ENCODE assay signal across 8 cellular contexts in the genomic region with DNA sequence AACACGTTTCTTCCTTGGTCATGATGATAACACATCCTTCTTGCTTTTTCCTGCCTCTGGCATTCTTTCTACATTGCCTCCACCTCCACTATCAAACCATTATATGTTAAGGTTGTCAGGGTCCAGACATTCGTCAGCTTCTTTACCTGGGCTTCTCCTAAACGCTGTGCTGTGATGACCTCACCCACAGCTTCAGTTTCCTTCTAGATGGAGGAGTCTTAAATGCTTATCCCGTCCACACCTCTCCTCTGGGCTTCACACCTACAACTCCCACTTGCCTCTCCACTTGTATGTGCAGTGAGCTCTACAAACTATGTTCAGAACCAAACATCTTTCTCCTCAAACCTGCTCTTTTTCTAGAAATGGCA. TPM values are rescaled to one million over a fixed set of nuclear protein-coding genes. Genes with fewer than 3 reads are reported as not detected.
DNase-seq lines count a peak whose midpoint lies in the region; ATAC-seq and TF ChIP-seq lines count a peak whose summit lies in the region.

No MANE protein-coding gene starts in this region.

- intact Hi-C loops in CD4-positive, alpha-beta memory T cell (cut with micrococcal nuclease): loop anchor here (10.0 kb wide), 4 partner anchors 370 to 1350 kb away; partner anchors contain the start of genes ASNSD1, MFSD6, NAB1 and ORMDL1
- intact Hi-C loops in breast epithelium (cut with DNase I; ENCODE audit: low total_unique reads): no loop called here

- POLR2A ChIA-PET in CD4-positive, alpha-beta memory T cell (lab: Charles Lee; ENCODE audit: partially characterized antibody): interaction anchor here (0.6 to 6.7 kb wide), 21 partner anchors 10 to 682 kb away, joined by 3 to 155 read pairs (median 4); partner anchors contain the start of genes GLS, NABP1 and STAT4
- POLR2A ChIA-PET in naive thymus-derived CD8-positive, alpha-beta T cell (lab: Charles Lee): interaction anchor here (0.6 to 1.8 kb wide), 12 partner anchors 8 to 763 kb away, joined by 3 to 21 read pairs (median 4); no protein-coding TSS in a partner anchor

- CTCF ChIA-PET in CD4-positive, alpha-beta memory T cell (lab: Charles Lee; ENCODE audit: partially characterized antibody): interaction anchor here (0.8 to 4.2 kb wide), 9 partner anchors 9 to 141 kb away, joined by 3 to 28 read pairs (median 3); partner anchors contain the start of gene GLS

- H3K9me3 ChIP-seq in CD4-positive, alpha-beta memory T cell (ENCODE audit: control insufficient read depth in 1 of 2, low read length in 2 of 2): no peaks in the 10 kb centered on the region
- H3K9me3 ChIP-seq in breast epithelium: no peaks in the 10 kb centered on the region

- H3K27ac ChIP-seq in CD4-positive, alpha-beta memory T cell (ENCODE audit: low read depth, low read length): peak overlapping the region; percentile 89
- peak overlapping the region; percentile 90 to 95 for H3K27ac ChIP-seq in breast epithelium

- no peaks in the 10 kb centered on the region for H3K27me3 ChIP-seq in CD4-positive, alpha-beta memory T cell (ENCODE audit: insufficient read depth, low read length)
- no peaks in the 10 kb centered on the region for H3K27me3 ChIP-seq in breast epithelium

- peak; percentile 0 for ATAC-seq in HG02840 (IDR thresholded peaks at IDR 0.05; ENCODE audit: low FRiP score, unreplicated experiment)
- peak; percentile 9 to 11 for ATAC-seq in naive thymus-derived CD8-positive, alpha-beta T cell

- H3K4me3 ChIP-seq in CD4-positive, alpha-beta memory T cell (ENCODE audit: low read length in 2 of 2): peak overlapping the region; percentile 7 to 95
- peak overlapping the region; percentile 87 to 94 (median 90) for H3K4me3 ChIP-seq in breast epithelium

- H3K36me3 ChIP-seq in CD4-positive, alpha-beta memory T cell (ENCODE audit: insufficient read depth, low read length): peaks cover 18% of the 10 kb centered on the region
- no peaks in the 10 kb centered on the region for H3K36me3 ChIP-seq in breast epithelium

- peak in 1 of 5 donors; percentile 70 for DNase-seq in CD4-positive, alpha-beta memory T cell
- DNase-seq in breast epithelium (ENCODE audit: low spot score in 2 of 2): no peak
- DNase-seq in naive thymus-derived CD8-positive, alpha-beta T cell: no peak
- no peak for DNase-seq in NCI-H345 treated with DMSO at 0.1 percent for 48 hours (lab: John Stamatoyannopoulos, UW; ENCODE audit: unreplicated experiment)
- DNase-seq in stimulated activated CD4-positive, alpha-beta T cell treated with anti-CD3 and anti-CD28 coated beads, Interleukin-4, amount 100 ng/mL, for 24 hours: no peak
- no peak for DNase-seq in iPS-NIHi7 (ENCODE audit: extremely low spot score)
- DNase-seq in SKM-1 treated with dmso at 0.1 percent for 144 hours (lab: John Stamatoyannopoulos, UW; ENCODE audit: unreplicated experiment): no peak

- H3K9me3 Mint-ChIP-seq in CD4-positive, alpha-beta memory T cell: peaks cover 0 to 4% (median 0%) of the 10 kb centered on the region in 8 donors
- H3K9me3 Mint-ChIP-seq in naive thymus-derived CD8-positive, alpha-beta T cell: peaks cover 0 to 12% (median 0%) of the 10 kb centered on the region in 9 donors

- peaks cover 31 to 48% (median 33%) of the 10 kb centered on the region in 4 donors for H3K4me1 Mint-ChIP-seq in CD4-positive, alpha-beta memory T cell
- peaks cover 16 to 47% (median 30%) of the 10 kb centered on the region in 4 donors for H3K4me1 Mint-ChIP-seq in naive thymus-derived CD8-positive, alpha-beta T cell

- TF ChIP-seq POLR2A in breast epithelium (IDR thresholded peaks at IDR 0.05): no peak

- H3K36me3 Mint-ChIP-seq in CD4-positive, alpha-beta memory T cell: peaks cover 15 to 22% of the 10 kb centered on the region in 2 donors
- peaks cover 0 to 16% (median 16%) of the 10 kb centered on the region in 3 donors for H3K36me3 Mint-ChIP-seq in naive thymus-derived CD8-positive, alpha-beta T cell

- no peak for TF ChIP-seq CTCF in breast epithelium (IDR thresholded peaks at IDR 0.05)

- H3K27me3 Mint-ChIP-seq in CD4-positive, alpha-beta memory T cell: no peaks in the 10 kb centered on the region
- H3K27me3 Mint-ChIP-seq in naive thymus-derived CD8-positive, alpha-beta T cell: no peaks in the 10 kb centered on the region

- no peak overlapping the region for H3K4me3 Mint-ChIP-seq in CD4-positive, alpha-beta memory T cell
- no peak overlapping the region for H3K4me3 Mint-ChIP-seq in naive thymus-derived CD8-positive, alpha-beta T cell

- H3K27ac Mint-ChIP-seq in CD4-positive, alpha-beta memory T cell: no peak overlapping the region
- H3K27ac Mint-ChIP-seq in naive thymus-derived CD8-positive, alpha-beta T cell: no peak overlapping the region

- peaks cover 71% of the 10 kb centered on the region for H3K4me1 ChIP-seq in CD4-positive, alpha-beta memory T cell (ENCODE audit: insufficient read depth, low read length)
- peaks cover 0 to 6% of the 10 kb centered on the region in 2 donors for H3K4me1 ChIP-seq in breast epithelium

RNA-seq across cellular contexts. Expression of gene STAT1, which starts 0.7 kb away (rescaled TPM):
- total RNA-seq in CD4-positive, alpha-beta memory T cell: 100 to 1,000 TPM; 130 TPM
- 100 to 1,000 TPM; 221 to 230 TPM for polyA plus RNA-seq in CD4-positive, alpha-beta memory T cell
- total RNA-seq in breast epithelium: 10 to 100 TPM; 44.2 to 79.6 (median 59.4) TPM
- 10 to 100 TPM; 62.8 to 74.9 TPM for total RNA-seq in naive thymus-derived CD8-positive, alpha-beta T cell
- 100 to 1,000 TPM; 154 to 231 (median 217) TPM for polyA plus RNA-seq in naive thymus-derived CD8-positive, alpha-beta T cell
